25 cellular contexts compared by ENCODE assay signal in genomic region chr6:112477125-112477524, GRCh38.
"Had no signal": no experiment of that assay in that cellular context is flagged by ENCODE, and none has a peak within 500 bp of the region (broad histone marks: within the 10 kb centered on the region; RNA-seq: fewer than 3 reads in every experiment).

No MANE protein-coding gene starts in this region.

- H3K4me3 ChIP-seq: coronary artery, dorsolateral prefrontal cortex, esophagus muscularis mucosa, gastroesophageal sphincter, heart right ventricle, left lung, lower lobe of right lung, mucosa of descending colon had no signal

- H3K4me1 Mint-ChIP-seq: naive thymus-derived CD8-positive, alpha-beta T cell had no signal

- H3K36me3 Mint-ChIP-seq: mesothelial cell of epicardium; naive B cell; naive thymus-derived CD8-positive, alpha-beta T cell had no signal

- ATAC-seq: foreskin keratinocyte; gastroesophageal sphincter; heart right ventricle; left cardiac atrium; left lung; left ventricle myocardium superior; lower lobe of right lung; mucosa of descending colon; naive thymus-derived CD8-positive, alpha-beta T cell had no signal

- H3K27me3 ChIP-seq: dorsolateral prefrontal cortex, esophagus muscularis mucosa, foreskin keratinocyte, gastroesophageal sphincter, heart right ventricle, left lung had no signal

- H3K4me3 Mint-ChIP-seq: mesothelial cell of epicardium; naive B cell; naive thymus-derived CD8-positive, alpha-beta T cell had no signal

- FAIRE-seq: endothelial cell of umbilical vein, frontal cortex, islet of Langerhans, keratinocyte had no signal

- DNase-seq: dermis blood vessel endothelial cell; dorsolateral prefrontal cortex; effector CD4-positive, alpha-beta T cell; effector memory CD4-positive, alpha-beta T cell; foreskin keratinocyte; glutamatergic neuron; head of caudate nucleus; heart right ventricle; hippocampal formation; left cardiac atrium; left lung; left ventricle myocardium superior; lower lobe of right lung; mesenchymal stem cell; mucosa of descending colon; naive B cell; naive thymus-derived CD8-positive, alpha-beta T cell had no signal

- H3K27ac Mint-ChIP-seq: mesothelial cell of epicardium; naive B cell; naive thymus-derived CD8-positive, alpha-beta T cell had no signal

- H3K9me3 ChIP-seq: esophagus muscularis mucosa, gastroesophageal sphincter, heart right ventricle, lower lobe of right lung, mucosa of descending colon had no signal

- H3K36me3 ChIP-seq: esophagus muscularis mucosa, gastroesophageal sphincter, heart right ventricle, left lung, lower lobe of right lung had no signal

- H3K27ac ChIP-seq: coronary artery, esophagus muscularis mucosa, foreskin keratinocyte, gastroesophageal sphincter, heart right ventricle, left lung, lower lobe of right lung had no signal

- H3K27me3 Mint-ChIP-seq: naive B cell had no signal

- H3K4me1 ChIP-seq: esophagus muscularis mucosa, gastroesophageal sphincter, heart right ventricle, left lung, lower lobe of right lung had no signal
